14 cellular contexts compared by ENCODE assay signal in genomic region chr1:172638249-172638648, GRCh38. TPM values are rescaled to one million over a fixed set of nuclear protein-coding genes. Genes with fewer than 3 reads are reported as not detected.
DNase-seq lines count a peak whose midpoint lies in the region; ATAC-seq and FAIRE-seq lines count a peak whose summit lies in the region.
"Had no signal": no experiment of that assay in that cellular context is flagged by ENCODE, and none has a peak within 500 bp of the region (broad histone marks: within the 10 kb centered on the region; RNA-seq: fewer than 3 reads in every experiment).

No MANE protein-coding gene starts in this region.

- H3K9ac ChIP-seq in skeletal muscle satellite cell (ENCODE audit: low read depth, low read length), result peak overlapping the region; percentile 69

- H3K4me3 ChIP-seq in skeletal muscle satellite cell (ENCODE audit: low read length), result peak overlapping the region; percentile 32
- H3K4me3 ChIP-seq: esophagus muscularis mucosa, tibial artery had no signal

- no peak for FAIRE-seq in RCC 7860 (lab: Jason Lieb, UNC)
- FAIRE-seq: colon had no signal

- peak overlapping the region; percentile 65 for H3K4me2 ChIP-seq in skeletal muscle satellite cell (ENCODE audit: low read length)

- H3K27ac Mint-ChIP-seq in central memory CD8-positive, alpha-beta T cell (ENCODE audit: low read depth), result peak overlapping the region; percentile 77

- peak; percentile 30 for DNase-seq in activated CD4-positive, alpha-beta T cell treated with anti-CD3 and anti-CD28 coated beads for 48 hours
- no peak for DNase-seq in activated CD4-positive, alpha-beta T cell treated with anti-CD3 and anti-CD28 coated beads for 4 hours
- DNase-seq in RCC 7860 (ENCODE audit: low spot score) (peak; percentile 18), NCI-H128 (lab: John Stamatoyannopoulos, UW; ENCODE audit: unreplicated experiment) (no peak)
- no peak for DNase-seq in central memory CD8-positive, alpha-beta T cell (ENCODE audit: low spot score in 2 of 2)
- DNase-seq: NCI-H2227 treated with DMSO at 0.1 percent for 48 hours, occipital lobe, tibial artery had no signal

- H3K4me1 Mint-ChIP-seq in central memory CD8-positive, alpha-beta T cell, result peaks cover 56% of the 10 kb centered on the region

- peaks cover 37% of the 10 kb centered on the region for H3K4me1 ChIP-seq in skeletal muscle satellite cell (ENCODE audit: control insufficient read depth, insufficient read depth, low read length)
- H3K4me1 ChIP-seq: esophagus muscularis mucosa, tibial artery had no signal

- H3K27me3 ChIP-seq in skeletal muscle satellite cell (ENCODE audit: control insufficient read depth, insufficient read depth, low read length), result no peaks in the 10 kb centered on the region
- H3K27me3 ChIP-seq: esophagus muscularis mucosa, tibial artery had no signal

- peaks cover 5% of the 10 kb centered on the region for H3K9me3 Mint-ChIP-seq in central memory CD8-positive, alpha-beta T cell

- peak overlapping the region; percentile 68 for H3K4me3 Mint-ChIP-seq in central memory CD8-positive, alpha-beta T cell

- no peak for ATAC-seq in central memory CD8-positive, alpha-beta T cell (replicated peaks; ENCODE audit: extremely low read depth, poor library complexity, severe bottlenecking)
- ATAC-seq in HG03108 (IDR thresholded peaks at IDR 0.05; ENCODE audit: unreplicated experiment) (no peak), GM21825 (IDR thresholded peaks at IDR 0.05; ENCODE audit: unreplicated experiment) (no peak)

- H3K9me3 ChIP-seq in skeletal muscle satellite cell (replicated peaks; ENCODE audit: low read length), result peaks cover 8% of the 10 kb centered on the region
- H3K9me3 ChIP-seq: esophagus muscularis mucosa, tibial artery had no signal

- H3K36me3 Mint-ChIP-seq in central memory CD8-positive, alpha-beta T cell (ENCODE audit: insufficient read depth), result peaks cover 2% of the 10 kb centered on the region

- no peaks in the 10 kb centered on the region for H3K36me3 ChIP-seq in skeletal muscle satellite cell (ENCODE audit: insufficient read depth, low read length)
- H3K36me3 ChIP-seq: esophagus muscularis mucosa, tibial artery had no signal

- no peaks in the 10 kb centered on the region for H3K27me3 Mint-ChIP-seq in central memory CD8-positive, alpha-beta T cell

RNA-seq across cellular contexts. Expression of gene FASLG, which starts 20.7 kb away (rescaled TPM):
- total RNA-seq in skeletal muscle satellite cell (2012; rRNA removed), result not detected in 2 replicates
- total RNA-seq: lung microvascular endothelial cell, occipital lobe had no signal

Comparison
In these comparisons a context has a peak if more than half of its experiments do, and no peak if none do; other contexts are left out.
1. DNase-seq: peak in activated CD4-positive, alpha-beta T cell treated with anti-CD3 and anti-CD28 coated beads for 48 hours (single experiment) and RCC 7860 (single experiment); none in activated CD4-positive, alpha-beta T cell treated with anti-CD3 and anti-CD28 coated beads for 4 hours (0 of 2), central memory CD8-positive, alpha-beta T cell (0 of 2) and NCI-H128 (single experiment).